ENCODE assay signal across 10 cellular contexts in genomic region chr10:102621418-102622325, GRCh38. TPM values are rescaled to one million over a fixed set of nuclear protein-coding genes. Genes with fewer than 3 reads are reported as not detected.
DNase-seq lines count a peak whose midpoint lies in the region; ATAC-seq and TF ChIP-seq lines count a peak whose summit lies in the region.
"Had no signal": no experiment of that assay in that cellular context is flagged by ENCODE, and none has a peak within 500 bp of the region (broad histone marks: within the 10 kb centered on the region; RNA-seq: fewer than 3 reads in every experiment).

No MANE protein-coding gene starts in this region.

- H3K27ac ChIP-seq in right cardiac atrium (ENCODE audit: low read length), result peak overlapping the region; percentile 94
- H3K27ac ChIP-seq in sigmoid colon, result peak overlapping the region; percentile 27 to 77 (median 74)

- no peak for TF ChIP-seq POLR2A in sigmoid colon (IDR thresholded peaks at IDR 0.05)

- H3K4me3 ChIP-seq in right cardiac atrium (ENCODE audit: low read length) (no peak overlapping the region), sigmoid colon (no peak overlapping the region), Caco-2 (ENCODE audit: low read depth, low read length) (no peak overlapping the region)

- H3K36me3 Mint-ChIP-seq in CD14-positive monocyte, result peaks cover 49 to 78% of the 10 kb centered on the region in 2 donors
- H3K36me3 Mint-ChIP-seq in T-helper 17 cell (ENCODE audit: low read depth), result no peaks in the 10 kb centered on the region
- peaks cover 5% of the 10 kb centered on the region for H3K36me3 Mint-ChIP-seq in Caco-2 (ENCODE audit: insufficient read depth, unreplicated experiment)

- no peak for TF ChIP-seq CTCF in CD14-positive monocyte (IDR thresholded peaks at IDR 0.05)
- no peak for TF ChIP-seq CTCF in sigmoid colon (IDR thresholded peaks at IDR 0.05)
- no peak for TF ChIP-seq CTCF in Caco-2 (IDR thresholded peaks at IDR 0.05; ENCODE audit: insufficient read depth in 1 of 2, low read depth in 1 of 2, low read length in 1 of 2, severe bottlenecking in 1 of 2, unreplicated experiment in 1 of 2)

- BruUV-seq in Caco-2 (replicated peaks; lab: Mats Ljungman, UMichigan), result no TSS peak

- H3K27ac Mint-ChIP-seq in CD14-positive monocyte, result peak overlapping the region in 4 of 7 donors; percentile 38 to 63 (median 44)
- peak overlapping the region; percentile 71 for H3K27ac Mint-ChIP-seq in T-helper 17 cell
- H3K27ac Mint-ChIP-seq in Caco-2 (ENCODE audit: unreplicated experiment), result no peak overlapping the region
- H3K27ac Mint-ChIP-seq: dendritic cell treated with granulocyte-macrophage colony-stimulating factor and Interleukin-4, amounts not matched to agents 40 ng/mL and 50 ng/mL, for 4 days had no signal

- H3K4me1 Mint-ChIP-seq in CD14-positive monocyte (peaks cover 14% of the 10 kb centered on the region), T-helper 17 cell (peaks cover 15% of the 10 kb centered on the region), Caco-2 (ENCODE audit: low read depth, unreplicated experiment) (peaks cover 25% of the 10 kb centered on the region)

- intact Hi-C loops in CD14-positive monocyte (cut with micrococcal nuclease) (no loop called here), right cardiac atrium (cut with DNase I) (no loop called here), sigmoid colon (cut with DNase I) (no loop called here), Caco-2 (cut with micrococcal nuclease; ENCODE audit: unreplicated experiment) (no loop called here)

- CTCF ChIA-PET in Caco-2 (lab: Charles Lee), result interaction anchor here (0.6 kb wide), 2 partner anchors 92 to 483 kb away, joined by 4 to 8 read pairs; partner anchors contain the start of gene ARL3

- H3K9me3 Mint-ChIP-seq in CD14-positive monocyte (no peaks in the 10 kb centered on the region), Caco-2 (ENCODE audit: unreplicated experiment) (no peaks in the 10 kb centered on the region)
- H3K9me3 Mint-ChIP-seq: dendritic cell treated with granulocyte-macrophage colony-stimulating factor and Interleukin-4, amounts not matched to agents 40 ng/mL and 50 ng/mL, for 4 days had no signal

- POLR2A ChIA-PET in Caco-2 (lab: Charles Lee), result no interaction called here

- no peaks in the 10 kb centered on the region for H3K27me3 ChIP-seq in right cardiac atrium (ENCODE audit: control insufficient read depth, insufficient read depth)
- no peaks in the 10 kb centered on the region for H3K27me3 ChIP-seq in sigmoid colon
- no peaks in the 10 kb centered on the region for H3K27me3 ChIP-seq in Caco-2 (replicated peaks; ENCODE audit: control insufficient read depth, insufficient read depth, low read length)

- in situ Hi-C loops in G401 (cut with HindIII; ENCODE audit: low sequenced_read_pairs), result no loop called here

- H3K4me3 Mint-ChIP-seq in CD14-positive monocyte (no peak overlapping the region), T-helper 17 cell (no peak overlapping the region), Caco-2 (ENCODE audit: unreplicated experiment) (no peak overlapping the region)
- H3K4me3 Mint-ChIP-seq: dendritic cell treated with granulocyte-macrophage colony-stimulating factor and Interleukin-4, amounts not matched to agents 40 ng/mL and 50 ng/mL, for 4 days had no signal

- 38% methylated on average over 13 of the region's 13 CpGs for WGBS in right cardiac atrium
- WGBS in sigmoid colon, 2 donors, result 70 to 80% methylated on average over 13 of the region's 13 CpGs

- TF ChIP-seq EP300 in sigmoid colon (IDR thresholded peaks at IDR 0.05), result no peak

- peaks cover 0 to 20% (median 5%) of the 10 kb centered on the region in 4 donors for H3K36me3 ChIP-seq in sigmoid colon
- no peaks in the 10 kb centered on the region; the same call in 1 of the 2 replicates for H3K36me3 ChIP-seq in Caco-2 (ENCODE audit: control insufficient read depth, insufficient read depth, low read length)

- H3K9me3 ChIP-seq in T-helper 17 cell (ENCODE audit: control insufficient read depth, low read length, poor library complexity, severe bottlenecking) (no peaks in the 10 kb centered on the region), right cardiac atrium (ENCODE audit: control insufficient read depth, low read length) (no peaks in the 10 kb centered on the region), sigmoid colon (no peaks in the 10 kb centered on the region), Caco-2 (no peaks in the 10 kb centered on the region)

- peaks cover 0 to 3% (median 0%) of the 10 kb centered on the region in 3 donors for H3K27me3 Mint-ChIP-seq in CD14-positive monocyte (ENCODE audit: low read depth in 3 of 3)
- H3K27me3 Mint-ChIP-seq in T-helper 17 cell, result no peaks in the 10 kb centered on the region
- no peaks in the 10 kb centered on the region for H3K27me3 Mint-ChIP-seq in Caco-2 (ENCODE audit: insufficient read depth, unreplicated experiment)
- H3K27me3 Mint-ChIP-seq: dendritic cell treated with granulocyte-macrophage colony-stimulating factor and Interleukin-4, amounts not matched to agents 40 ng/mL and 50 ng/mL, for 4 days had no signal

- no peak for DNase-seq in CD14-positive monocyte (ENCODE audit: low spot score)
- DNase-seq in T-helper 17 cell, result no peak
- peak; percentile 28 to 67 (median 64) for DNase-seq in right cardiac atrium
- DNase-seq in sigmoid colon, result peak; percentile 59
- no peak for DNase-seq in DMS 273 (lab: John Stamatoyannopoulos, UW; ENCODE audit: unreplicated experiment)
- no peak for DNase-seq in Caco-2
- DNase-seq in G401 (ENCODE audit: low spot score), result no peak
- no peak for DNase-seq in A172 (ENCODE audit: low spot score)
- DNase-seq: NCI-H526 treated with DMSO at 0.1 percent for 48 hours had no signal

- ATAC-seq in T-helper 17 cell (peak; percentile 50), right cardiac atrium (peak in 1 of 2 donors; percentile 1)

- H3K4me1 ChIP-seq in right cardiac atrium (ENCODE audit: control insufficient read depth, insufficient read depth, low read length) (peaks cover 52% of the 10 kb centered on the region), sigmoid colon (peaks cover 0 to 76% (median 69%) of the 10 kb centered on the region in 4 donors), Caco-2 (no peaks in the 10 kb centered on the region)

RNA-seq across cellular contexts. Expression of gene TRIM8, which starts 22.6 kb away (rescaled TPM):
- 10 to 100 TPM; 39.4 to 41.4 TPM for polyA plus RNA-seq in CD14-positive monocyte
- total RNA-seq in T-helper 17 cell, result 10 to 100 TPM; 63.6 to 73.0 TPM
- 100 to 1,000 TPM; 104 to 120 (median 109) TPM for total RNA-seq in right cardiac atrium
- polyA plus RNA-seq in right cardiac atrium, result 71.4 TPM
- total RNA-seq in sigmoid colon, result 10 to 100 TPM; 58.9 to 88.6 (median 67.1) TPM
- 10 to 100 TPM; 25.0 to 53.0 (median 46.8) TPM for polyA plus RNA-seq in sigmoid colon
- total RNA-seq in Caco-2 (2022), result 40.9 and 44.4 TPM in 2 replicates
- total RNA-seq in G401 (2014; rRNA removed; shearing (Covaris generic)), result 30.2 and 44.4 TPM in 2 replicates
- total RNA-seq in A172 (2014; rRNA removed; shearing (Covaris generic)), result 66.8 and 68.3 TPM in 2 replicates

Comparison
In these comparisons a context has a peak if more than half of its experiments do, and no peak if none do; other contexts are left out.
1. DNase-seq: peak in right cardiac atrium (3 of 3) and sigmoid colon (single experiment); none in CD14-positive monocyte (single experiment), T-helper 17 cell (0 of 3), DMS 273 (single experiment), Caco-2 (0 of 2), G401 (single experiment) and A172 (single experiment).